13 cellular contexts compared by ENCODE assay signal in the genomic region with DNA sequence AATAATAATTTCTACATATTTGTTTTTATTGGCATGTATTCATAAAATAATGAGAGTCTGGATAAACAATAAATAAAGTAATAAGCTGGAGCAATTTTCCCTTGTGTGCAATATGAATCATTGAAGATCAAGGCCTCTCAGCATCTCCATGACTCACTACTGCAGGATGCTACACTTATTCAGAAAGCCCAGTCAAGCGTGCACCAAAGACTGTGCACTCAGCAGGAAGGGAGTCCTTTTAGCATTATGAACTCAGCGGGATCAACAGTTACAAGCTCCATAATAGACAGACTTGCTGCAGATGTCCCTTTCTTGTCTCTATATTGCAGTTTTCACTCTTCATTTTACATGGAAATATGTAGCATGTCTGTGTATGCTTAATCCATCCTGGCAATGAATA.
DNase-seq lines count a peak whose midpoint lies in the region; ATAC-seq, FAIRE-seq and TF ChIP-seq lines count a peak whose summit lies in the region.
"Had no signal": no experiment of that assay in that cellular context is flagged by ENCODE, and none has a peak within 500 bp of the region (broad histone marks: within the 10 kb centered on the region; RNA-seq: fewer than 3 reads in every experiment).

No MANE protein-coding gene starts in this region.

- H3K4me1 Mint-ChIP-seq in MCF 10A (ENCODE audit: insufficient read depth, unreplicated experiment) (no peaks in the 10 kb centered on the region), WTC11 (no peaks in the 10 kb centered on the region)
- H3K4me1 Mint-ChIP-seq: activated naive CD8-positive, alpha-beta T cell treated with anti-CD3 and anti-CD28 coated beads, Interleukin-2, amount 10 ng/mL, durations not matched to agents 7 days and 5 days had no signal

- H3K27ac Mint-ChIP-seq in MCF 10A (ENCODE audit: low read depth, unreplicated experiment) = no peak overlapping the region
- no peak overlapping the region for H3K27ac Mint-ChIP-seq in WTC11
- H3K27ac Mint-ChIP-seq: activated naive CD8-positive, alpha-beta T cell treated with anti-CD3 and anti-CD28 coated beads, Interleukin-2, amount 10 ng/mL, durations not matched to agents 7 days and 5 days had no signal

- TF ChIP-seq CTCF in MCF 10A (IDR thresholded peaks at IDR 0.05; ENCODE audit: unreplicated experiment) (no peak), breast epithelium (IDR thresholded peaks at IDR 0.05) (no peak), WTC11 (IDR thresholded peaks at IDR 0.05) (no peak)

- no peak for ATAC-seq in WTC11

- DNase-seq in MCF 10A (ENCODE audit: unreplicated experiment) (peak; percentile 70), breast epithelium (ENCODE audit: low spot score in 2 of 2) (no peak), NCI-H2227 (lab: John Stamatoyannopoulos, UW; ENCODE audit: unreplicated experiment) (peak; percentile 4), WTC11 (ENCODE audit: low spot score) (no peak), urothelium cell line (ENCODE audit: low spot score) (peak; percentile 8), putamen (ENCODE audit: low spot score) (no peak)
- DNase-seq in activated CD4-positive, alpha-beta T cell treated with anti-CD3 and anti-CD28 coated beads, Interleukin-2, amount 50 U/mL, for 1 hour = no peak
- no peak for DNase-seq in activated naive CD4-positive, alpha-beta T cell (lab: John Stamatoyannopoulos, UW)
- DNase-seq: activated CD8-positive, alpha-beta memory T cell treated with anti-CD3 and anti-CD28 coated beads for 24 hours; activated naive CD8-positive, alpha-beta T cell treated with anti-CD3 and anti-CD28 coated beads, Interleukin-2, amount 10 ng/mL, durations not matched to agents 7 days and 5 days; effector memory CD4-positive, alpha-beta T cell; NCI-H1048 had no signal

- H3K27me3 ChIP-seq in breast epithelium = no peaks in the 10 kb centered on the region

- BruUV-seq in MCF 10A (replicated peaks; lab: Mats Ljungman, UMichigan) = no TSS peak

- H3K36me3 Mint-ChIP-seq in MCF 10A (ENCODE audit: insufficient read depth, unreplicated experiment) (no peaks in the 10 kb centered on the region), WTC11 (no peaks in the 10 kb centered on the region; the same call in 1 of the 2 replicates)
- H3K36me3 Mint-ChIP-seq: activated naive CD8-positive, alpha-beta T cell treated with anti-CD3 and anti-CD28 coated beads, Interleukin-2, amount 10 ng/mL, durations not matched to agents 7 days and 5 days had no signal

- no peaks in the 10 kb centered on the region for H3K4me1 ChIP-seq in breast epithelium
- H3K4me1 ChIP-seq: A549 had no signal

- no peaks in the 10 kb centered on the region for H3K27me3 Mint-ChIP-seq in MCF 10A (ENCODE audit: insufficient read depth, unreplicated experiment)
- no peaks in the 10 kb centered on the region for H3K27me3 Mint-ChIP-seq in WTC11 (ENCODE audit: low read depth)
- H3K27me3 Mint-ChIP-seq: activated naive CD8-positive, alpha-beta T cell treated with anti-CD3 and anti-CD28 coated beads, Interleukin-2, amount 10 ng/mL, durations not matched to agents 7 days and 5 days had no signal

- intact Hi-C loops in MCF 10A (cut with micrococcal nuclease) (no loop called here), breast epithelium (cut with DNase I; ENCODE audit: low total_unique reads) (no loop called here)

- H3K27ac ChIP-seq in breast epithelium = no peak overlapping the region
- H3K27ac ChIP-seq: A549 had no signal

- no peaks in the 10 kb centered on the region for H3K9me3 ChIP-seq in breast epithelium

- no peak overlapping the region for H3K4me3 ChIP-seq in breast epithelium
- H3K4me3 ChIP-seq: A549 had no signal

- no peaks in the 10 kb centered on the region for H3K36me3 ChIP-seq in breast epithelium

- no peak for TF ChIP-seq POLR2A in breast epithelium (IDR thresholded peaks at IDR 0.05)

- FAIRE-seq in urothelium cell line (lab: Jason Lieb, UNC) = no peak
- FAIRE-seq: A549 had no signal

- CTCF ChIA-PET in MCF 10A (lab: Yijun Ruan, JAX) (interaction anchor here (0.8 kb wide), 1 partner anchor 32 kb away, joined by 3 read pairs; no protein-coding TSS in a partner anchor), WTC11 (lab: Charles Lee) (no interaction called here)

- H3K9me3 Mint-ChIP-seq in MCF 10A (ENCODE audit: unreplicated experiment) (peaks cover 8% of the 10 kb centered on the region), WTC11 (peaks cover 26% of the 10 kb centered on the region)

- H3K4me3 Mint-ChIP-seq in MCF 10A (ENCODE audit: unreplicated experiment) (no peak overlapping the region), WTC11 (no peak overlapping the region)
- H3K4me3 Mint-ChIP-seq: activated naive CD8-positive, alpha-beta T cell treated with anti-CD3 and anti-CD28 coated beads, Interleukin-2, amount 10 ng/mL, durations not matched to agents 7 days and 5 days had no signal

- POLR2A ChIA-PET in MCF 10A (lab: Yijun Ruan, JAX) (no interaction called here), WTC11 (lab: Charles Lee) (no interaction called here)

TF ChIP-seq in WTC11, 78 proteins besides CTCF, POLR2A, EP300 and RAD21:
- TF ChIP-seq ZBTB21 (CRISPR knock-in tag; IDR thresholded peaks at IDR 0.05; ENCODE audit: borderline replicate concordance) (no peak), HMGA2 (CRISPR knock-in tag; IDR thresholded peaks at IDR 0.05) (0 out of 2 replicates have a peak, but pooled peaks have one; percentile 45), ATF1 (CRISPR knock-in tag; IDR thresholded peaks at IDR 0.05) (no peak)

Comparison
In these comparisons a context has a peak if more than half of its experiments do, and no peak if none do; other contexts are left out.
1. DNase-seq: peak in MCF 10A (single experiment), NCI-H2227 (single experiment) and urothelium cell line (single experiment); none in breast epithelium (0 of 2), WTC11 (single experiment), putamen (single experiment), activated CD4-positive, alpha-beta T cell treated with anti-CD3 and anti-CD28 coated beads, Interleukin-2, amount 50 U/mL, for 1 hour (single experiment) and activated naive CD4-positive, alpha-beta T cell (0 of 4).